In genomic region chr2:202032841-202033316, GRCh38 we compare ENCODE assay signal across 9 cellular contexts. TPM values are rescaled to one million over a fixed set of nuclear protein-coding genes. Genes with fewer than 3 reads are reported as not detected.
DNase-seq lines count a peak whose midpoint lies in the region; FAIRE-seq and TF ChIP-seq lines count a peak whose summit lies in the region.
"Had no signal": no experiment of that assay in that cellular context is flagged by ENCODE, and none has a peak within 500 bp of the region (broad histone marks: within the 10 kb centered on the region; RNA-seq: fewer than 3 reads in every experiment).

No MANE protein-coding gene starts in this region.

- intact Hi-C loops in kidney (cut with DNase I): no loop called here

- no peaks in the 10 kb centered on the region for H3K36me3 ChIP-seq in kidney (ENCODE audit: control insufficient read depth in 1 of 2, insufficient read depth in 2 of 2, low read length in 2 of 2)

- H3K4me3 ChIP-seq in cardiac fibroblast (replicated peaks in 1 of 2; ENCODE audit: low read depth in 2 of 2, low read length in 2 of 2) (peak overlapping the region; percentile 57 to 61), kidney (ENCODE audit: low read length in 2 of 2) (peak overlapping the region; percentile 77 to 82)

- peak overlapping the region; percentile 78 to 91 for H3K27ac ChIP-seq in kidney (ENCODE audit: low read depth in 2 of 2, low read length in 2 of 2)

- DNase-seq in activated T-cell treated with anti-CD3 and anti-CD28 coated beads for 1 hour (ENCODE audit: low read depth): peak; percentile 9
- no peak for DNase-seq in activated T-cell treated with anti-CD3 and anti-CD28 coated beads, Interleukin-2, amount 50 U/mL, for 1 hour
- DNase-seq in HS-27A (ENCODE audit: low read depth): peak; percentile 19
- peak; percentile 27 for DNase-seq in T-helper 9 cell
- DNase-seq in cardiac fibroblast (ENCODE audit: low read depth in 2 of 2): peak; percentile 12 to 25
- DNase-seq in kidney: peak; percentile 90
- DNase-seq in stimulated activated CD4-positive, alpha-beta T cell treated with anti-CD3 and anti-CD28 coated beads, Interleukin-2, amount 100 ng/mL, for 24 hours: peak; percentile 38 to 42
- no peak for DNase-seq in NCI-H1048 (lab: John Stamatoyannopoulos, UW)
- DNase-seq: DND-41 had no signal

- peaks cover 0 to 8% of the 10 kb centered on the region in 2 donors for H3K4me1 ChIP-seq in kidney (ENCODE audit: control insufficient read depth in 1 of 2, insufficient read depth in 1 of 2, low read depth in 1 of 2, low read length in 2 of 2)

- TF ChIP-seq CTCF in cardiac fibroblast (IDR thresholded peaks at IDR 0.05; ENCODE audit: low read depth, low read length) (no peak), kidney (IDR thresholded peaks at IDR 0.05; ENCODE audit: borderline replicate concordance, extremely low read depth, insufficient read depth) (no peak)

- H3K9me3 ChIP-seq in kidney (ENCODE audit: control insufficient read depth in 1 of 2, low read length in 2 of 2): no peaks in the 10 kb centered on the region

- peak overlapping the region; percentile 67 to 71 for H3K9ac ChIP-seq in kidney (ENCODE audit: low read length in 2 of 2)

- FAIRE-seq in kidney (lab: Jason Lieb, UNC): no peak

RNA-seq across cellular contexts. Expression of gene FZD7, which starts 0.8 kb away (rescaled TPM):
- 14.0 TPM for total RNA-seq in kidney
- polyA plus RNA-seq in kidney (ENCODE audit: insufficient read depth, low read depth, low replicate concordance): 5.6 TPM

RNA-seq across cellular contexts. Expression of gene KIAA2012, which starts 40.2 kb away (rescaled TPM):
- not detected for total RNA-seq in kidney
- polyA plus RNA-seq in kidney (ENCODE audit: insufficient read depth, low read depth, low replicate concordance): not detected

Comparison
In these comparisons a context has a peak if more than half of its experiments do, and no peak if none do; other contexts are left out.
1. DNase-seq: peak in activated T-cell treated with anti-CD3 and anti-CD28 coated beads for 1 hour (single experiment), HS-27A (single experiment), T-helper 9 cell (single experiment), cardiac fibroblast (2 of 2), kidney (single experiment) and stimulated activated CD4-positive, alpha-beta T cell treated with anti-CD3 and anti-CD28 coated beads, Interleukin-2, amount 100 ng/mL, for 24 hours (2 of 2); none in activated T-cell treated with anti-CD3 and anti-CD28 coated beads, Interleukin-2, amount 50 U/mL, for 1 hour (single experiment) and NCI-H1048 (single experiment).